Comparison of ENCODE assay signal across 20 cellular contexts in genomic region chr17:59680314-59680713, GRCh38. TPM values are rescaled to one million over a fixed set of nuclear protein-coding genes. Genes with fewer than 3 reads are reported as not detected.
DNase-seq lines count a peak whose midpoint lies in the region; ATAC-seq and TF ChIP-seq lines count a peak whose summit lies in the region.
"Had no signal": no experiment of that assay in that cellular context is flagged by ENCODE, and none has a peak within 500 bp of the region (broad histone marks: within the 10 kb centered on the region; RNA-seq: fewer than 3 reads in every experiment).

No MANE protein-coding gene starts in this region.

- H3K9me3 ChIP-seq in AG04450 (ENCODE audit: control insufficient read depth, insufficient read depth, low read length) = no peaks in the 10 kb centered on the region
- H3K9me3 ChIP-seq: Peyer's patch had no signal

- DNase-seq in AG04450 (ENCODE audit: low read depth, low spot score) = peak; percentile 13
- DNase-seq in ELR (ENCODE audit: low read depth) = peak; percentile 48
- peak; percentile 37 for DNase-seq in fibroblast of the aortic adventitia (ENCODE audit: low read depth)
- DNase-seq in Right ventricle myocardium inferior (ENCODE audit: missing footprints) = no peak
- DNase-seq: Calu3; CD4-positive, alpha-beta T cell; DMS79; GF-D8; H9; NCI-H1092 treated with DMSO at 0.1 percent for 48 hours; NCI-H1694; NCI-H510A; Peyer's patch; SHP77 had no signal

- CTCF ChIA-PET in AG04450 (lab: Charles Lee) = no interaction called here

- POLR2A ChIA-PET in AG04450 (lab: Yijun Ruan, JAX) = interaction anchor here (1.0 kb wide), 1 partner anchor 61 kb away, joined by 4 read pairs; the partner anchor contains the start of gene CLTC

- H3K27ac ChIP-seq in AG04450 (ENCODE audit: low read depth, low read length) = no peak overlapping the region
- H3K27ac ChIP-seq: HL-60, KMS-11, Peyer's patch had no signal

- intact Hi-C loops in Right ventricle myocardium inferior (cut with DNase I) = no loop called here

- peak; percentile 42; the same call in 1 of the 3 replicates for ATAC-seq in SK-N-SH treated with all-trans-retinoic acid at 6 μM for 48 hours
- ATAC-seq in GM18502 (IDR thresholded peaks at IDR 0.05; ENCODE audit: poor library complexity, unreplicated experiment) = no peak
- no peak for ATAC-seq in HG03571 (IDR thresholded peaks at IDR 0.05; ENCODE audit: unreplicated experiment)
- ATAC-seq in HG03280 (IDR thresholded peaks at IDR 0.05; ENCODE audit: unreplicated experiment) = no peak
- no peak for ATAC-seq in Right ventricle myocardium inferior

- no peak for TF ChIP-seq CTCF in AG04450 (IDR thresholded peaks at IDR 0.05; ENCODE audit: low read depth, low read length)
- no peak for TF ChIP-seq CTCF in fibroblast of the aortic adventitia (IDR thresholded peaks at IDR 0.05; ENCODE audit: insufficient read depth, low read length)

- H3K27me3 ChIP-seq in AG04450 (ENCODE audit: control insufficient read depth, insufficient read depth, low read length) = no peaks in the 10 kb centered on the region
- H3K27me3 ChIP-seq: Peyer's patch had no signal

- no peak overlapping the region for H3K4me3 ChIP-seq in AG04450 (ENCODE audit: low read depth, low read length)
- no peak overlapping the region for H3K4me3 ChIP-seq in fibroblast of the aortic adventitia (ENCODE audit: low read depth, low read length)
- H3K4me3 ChIP-seq: Peyer's patch had no signal

TF ChIP-seq in SK-N-SH treated with all-trans-retinoic acid at 6 μM for 48 hours, 23 proteins besides CTCF, POLR2A, EP300 and RAD21:
- TF ChIP-seq PPARA (CRISPR knock-in tag; IDR thresholded peaks at IDR 0.05; ENCODE audit: borderline replicate concordance) (no peak), ZNF8 (CRISPR knock-in tag; IDR thresholded peaks at IDR 0.05) (no peak), RARB (CRISPR knock-in tag; IDR thresholded peaks at IDR 0.05) (no peak), ZC3H10 (CRISPR knock-in tag; IDR thresholded peaks at IDR 0.05) (no peak), ZFP3 (CRISPR knock-in tag; IDR thresholded peaks at IDR 0.05) (no peak), BACH2 (CRISPR knock-in tag; IDR thresholded peaks at IDR 0.05; ENCODE audit: borderline replicate concordance) (no peak), CSDC2 (CRISPR knock-in tag; IDR thresholded peaks at IDR 0.05) (no peak)
TF ChIP-seq in SK-N-SH treated with all-trans-retinoic acid at 6 μM for 48 hours: peak in this region for 0.

RNA-seq across cellular contexts. Expression of gene PTRH2, which starts 26.9 kb away (rescaled TPM):
- polyA plus RNA-seq in AG04450 (2011; rRNA removed) = 56.0 and 56.1 TPM in 2 replicates
- polyA minus RNA-seq in AG04450 (2011; rRNA and poly(A)+ RNA removed) = 27.4 and 30.8 TPM in 2 replicates
- total RNA-seq in fibroblast of the aortic adventitia (ENCODE audit: low replicate concordance) (21.6 and 21.7 TPM in 2 replicates), Right ventricle myocardium inferior (10.2 TPM)

RNA-seq across cellular contexts. Expression of gene VMP1, which starts 27.1 kb away (rescaled TPM):
- polyA plus RNA-seq in AG04450 (2011; rRNA removed) = 174 and 196 TPM in 2 replicates
- polyA minus RNA-seq in AG04450 (2011; rRNA and poly(A)+ RNA removed) = 301 and 430 TPM in 2 replicates
- 134 and 234 TPM in 2 replicates for total RNA-seq in fibroblast of the aortic adventitia (ENCODE audit: low replicate concordance)
- 50.6 TPM for total RNA-seq in Right ventricle myocardium inferior
